1 cellular context compared by ENCODE assay signal in the genomic region with DNA sequence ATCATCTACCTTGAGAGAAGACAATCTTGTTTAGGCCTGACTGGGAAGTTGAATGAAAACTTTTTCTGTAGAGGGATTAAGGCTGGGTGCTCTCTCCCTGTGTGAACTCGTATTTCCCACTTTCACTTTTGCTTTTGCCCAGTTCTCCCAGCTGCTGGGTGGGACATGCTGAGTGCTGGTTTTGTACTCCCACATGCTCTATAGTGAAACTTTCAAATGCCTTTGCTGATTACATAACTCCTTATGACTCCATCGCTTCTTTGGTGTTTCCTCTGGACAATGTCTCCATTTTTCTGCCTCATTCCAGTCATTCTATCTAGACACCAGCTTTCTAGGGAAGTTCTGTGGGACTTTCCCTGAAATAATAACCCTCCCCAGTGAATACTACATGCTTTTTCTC.
TF ChIP-seq lines count a peak whose summit lies in the region.

No MANE protein-coding gene starts in this region.

TF ChIP-seq in HCT116, 20 proteins besides CTCF, POLR2A, EP300 and RAD21 (continued from another document):
- no peak for TF ChIP-seq SIN3A (IDR thresholded peaks at IDR 0.05; ENCODE audit: low read depth)
- no peak for TF ChIP-seq ZFX (IDR thresholded peaks at IDR 0.05)
- no peak for TF ChIP-seq FOSL1 (IDR thresholded peaks at IDR 0.05; ENCODE audit: low read depth)
TF ChIP-seq in HCT116: peak in this region for 0.
